Comparison of ENCODE assay signal across 8 cellular contexts in the genomic region with DNA sequence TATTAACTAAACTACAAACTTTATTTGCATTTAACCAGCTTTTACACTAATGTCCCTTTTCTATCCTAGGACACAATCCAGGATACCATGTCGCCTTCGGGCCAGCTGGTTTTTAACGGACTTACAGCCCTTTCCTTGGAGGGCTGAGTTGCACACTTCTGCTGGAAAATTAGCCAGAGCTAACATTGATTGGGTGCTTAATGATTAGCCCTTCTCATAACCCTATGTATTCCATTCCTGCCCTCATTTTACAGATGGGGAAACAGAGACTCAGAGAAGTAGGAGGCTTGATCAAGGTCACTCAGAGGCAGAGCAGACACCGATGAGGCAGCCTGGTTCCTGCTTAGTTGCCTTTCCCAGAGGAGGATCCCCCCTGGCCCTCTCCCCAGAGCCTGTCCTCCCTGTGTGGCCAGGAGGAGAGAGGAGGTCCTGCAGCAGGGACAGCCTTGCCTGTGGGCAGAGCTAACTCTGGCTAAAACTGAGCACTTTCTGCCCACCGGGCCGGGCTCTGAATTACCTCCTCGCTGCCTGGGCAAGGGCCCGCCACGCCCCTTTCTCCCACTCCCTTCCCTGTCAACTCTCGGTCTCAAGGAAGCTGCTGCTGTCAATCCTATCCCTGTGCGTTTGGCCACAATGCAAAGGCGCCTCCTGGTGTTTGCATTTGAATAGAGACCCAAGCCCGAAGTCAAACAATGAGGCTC. TPM values are rescaled to one million over a fixed set of nuclear protein-coding genes. Genes with fewer than 3 reads are reported as not detected.
A peak's percentile ranks its signal among the peaks of the same experiment; 100 is the strongest.
DNase-seq lines count a peak whose midpoint lies in the region; ATAC-seq and TF ChIP-seq lines count a peak whose summit lies in the region.

No MANE protein-coding gene starts in this region.

- H3K18ac ChIP-seq in neuronal stem cell (ENCODE audit: low read length): peak overlapping the region; percentile 11

- no peak for DNase-seq in Right ventricle myocardium inferior (ENCODE audit: missing footprints)
- no peak for DNase-seq in cardiac septum (ENCODE audit: low spot score)
- peak; percentile 24 for DNase-seq in MM.1S
- DNase-seq in fibroblast of pulmonary artery (ENCODE audit: low read depth): peak; percentile 58
- peak; percentile 85 for DNase-seq in neuronal stem cell (ENCODE audit: low spot score)
- no peak for DNase-seq in activated CD4-positive, CD25-positive, alpha-beta regulatory T cell treated with anti-CD3 and anti-CD28 coated beads, Interleukin-2, amount 50 U/mL, for 72 hours

- H3K4me1 ChIP-seq in MM.1S (ENCODE audit: low read length) (no peaks in the 10 kb centered on the region), neuronal stem cell (ENCODE audit: control insufficient read depth in 2 of 2, insufficient read depth in 1 of 2, low read depth in 1 of 2, low read length in 2 of 2) (peaks cover 11 to 21% of the 10 kb centered on the region in 2 donors)

- H3K27me3 ChIP-seq in MM.1S (replicated peaks; ENCODE audit: insufficient read depth, low read length) (no peaks in the 10 kb centered on the region), neuronal stem cell (ENCODE audit: control insufficient read depth in 3 of 3, insufficient read depth in 3 of 3, low read depth in 1 of 3, low read length in 3 of 3) (no peaks in the 10 kb centered on the region)

- no peak overlapping the region for H3K23ac ChIP-seq in neuronal stem cell (ENCODE audit: low read depth, low read length, poor library complexity)

- H3K4me2 ChIP-seq in MM.1S (ENCODE audit: low read depth, low read length): no peak overlapping the region
- peak overlapping the region; percentile 43 for H3K4me2 ChIP-seq in neuronal stem cell (ENCODE audit: insufficient read depth, low read length, poor library complexity, severe bottlenecking)

- no CpG with 5 or more reads among the region's 13 CpGs for WGBS in neuronal stem cell (ENCODE audit: extremely low coverage in 2 of 2, insufficient read length in 2 of 2, insufficient replicate concordance in 1 of 2), 2 donors

- no peak overlapping the region for H3K4ac ChIP-seq in neuronal stem cell (ENCODE audit: low read length)

- H4K20me1 ChIP-seq in MM.1S (ENCODE audit: insufficient read depth, low read length): no peaks in the 10 kb centered on the region

- H2AK5ac ChIP-seq in neuronal stem cell (ENCODE audit: low read depth, low read length): no peak overlapping the region

- TF ChIP-seq CTCF in MM.1S (IDR thresholded peaks at IDR 0.05; ENCODE audit: low read length) (peak; percentile 55), VCaP (conservative IDR thresholded peaks at IDR 0.05) (peak; percentile 85), fibroblast of pulmonary artery (IDR thresholded peaks at IDR 0.05; ENCODE audit: low read length, missing control alignments) (peak; percentile 79)

- H2BK12ac ChIP-seq in neuronal stem cell (ENCODE audit: low read length): no peak overlapping the region

- peak; percentile 63 for ATAC-seq in Right ventricle myocardium inferior
- no peak for ATAC-seq in HG03457 (IDR thresholded peaks at IDR 0.05; ENCODE audit: unreplicated experiment)

- H3K9ac ChIP-seq in MM.1S (ENCODE audit: low read length) (no peak overlapping the region), neuronal stem cell (ENCODE audit: low read depth, low read length, poor library complexity) (no peak overlapping the region)

- H3K36me3 ChIP-seq in MM.1S (replicated peaks; ENCODE audit: insufficient read depth, low read length) (no peaks in the 10 kb centered on the region), neuronal stem cell (replicated peaks in 1 of 2; ENCODE audit: control insufficient read depth in 2 of 2, insufficient read depth in 2 of 2, low read length in 2 of 2) (no peaks in the 10 kb centered on the region)

- no peaks in the 10 kb centered on the region for H3F3A ChIP-seq in MM.1S (ENCODE audit: insufficient read depth, low read length)

- H3K79me1 ChIP-seq in neuronal stem cell (ENCODE audit: low read depth, low read length): no peaks in the 10 kb centered on the region

- H2BK5ac ChIP-seq in neuronal stem cell (ENCODE audit: low read length): no peak overlapping the region

- H3K27ac ChIP-seq in MM.1S (ENCODE audit: low read length) (no peak overlapping the region), VCaP (no peak overlapping the region), neuronal stem cell (replicated peaks; ENCODE audit: low read length) (no peak overlapping the region)

- H3K4me3 ChIP-seq in MM.1S (ENCODE audit: low read length): no peak overlapping the region
- no peak overlapping the region for H3K4me3 ChIP-seq in fibroblast of pulmonary artery (replicated peaks; ENCODE audit: low read depth, low read length)
- H3K4me3 ChIP-seq in neuronal stem cell (ENCODE audit: low read length in 2 of 2): peak overlapping the region in 1 of 2 donors; percentile 24

- H2BK15ac ChIP-seq in neuronal stem cell (ENCODE audit: low read length): no peak overlapping the region

- no peak overlapping the region for H4K8ac ChIP-seq in neuronal stem cell (ENCODE audit: low read depth, low read length)

- H3K14ac ChIP-seq in neuronal stem cell (ENCODE audit: low read length): no peak overlapping the region

- no peaks in the 10 kb centered on the region for H3K9me2 ChIP-seq in MM.1S (replicated peaks; ENCODE audit: insufficient read depth, low read length)

- no peaks in the 10 kb centered on the region for H3K79me2 ChIP-seq in MM.1S (ENCODE audit: low read length)

- H4K91ac ChIP-seq in neuronal stem cell (ENCODE audit: low read depth, low read length, poor library complexity): no peak overlapping the region

- H3K9me3 ChIP-seq in MM.1S (replicated peaks; ENCODE audit: insufficient read depth, low read length) (no peaks in the 10 kb centered on the region), neuronal stem cell (replicated peaks in 1 of 2; ENCODE audit: control insufficient read depth in 2 of 2, insufficient read depth in 1 of 2, low read depth in 1 of 2, low read length in 2 of 2) (no peaks in the 10 kb centered on the region)

- no peak overlapping the region for H2BK120ac ChIP-seq in neuronal stem cell (ENCODE audit: low read depth, low read length)

- intact Hi-C loops in Right ventricle myocardium inferior (cut with DNase I) (loop anchor here (2.0 to 10.0 kb wide), 3 partner anchors 386 to 628 kb away; no protein-coding TSS in a partner anchor), cardiac septum (cut with DNase I) (loop anchor here (5.0 kb wide), 1 partner anchor 473 kb away; no protein-coding TSS in a partner anchor)

- no peak overlapping the region; the same call in 1 of the 2 replicates for H2AFZ ChIP-seq in MM.1S (ENCODE audit: low read length)
- peak overlapping the region; percentile 90 for H2AFZ ChIP-seq in neuronal stem cell (ENCODE audit: low read length)

RNA-seq across cellular contexts. Expression of a gene that starts 59.6 kb away (rescaled TPM):
- total RNA-seq in Right ventricle myocardium inferior (not detected), cardiac septum (0.46 TPM)
- 254 TPM for polyA plus RNA-seq in neuronal stem cell (2013, experiment 1 of 2)
- 259 TPM for polyA plus RNA-seq in neuronal stem cell (2013, experiment 2 of 2)

Comparison
In these comparisons a context has a peak if more than half of its experiments do, and no peak if none do; other contexts are left out.
1. DNase-seq: peak in MM.1S (single experiment), fibroblast of pulmonary artery (single experiment) and neuronal stem cell (single experiment); none in Right ventricle myocardium inferior (single experiment), cardiac septum (single experiment) and activated CD4-positive, CD25-positive, alpha-beta regulatory T cell treated with anti-CD3 and anti-CD28 coated beads, Interleukin-2, amount 50 U/mL, for 72 hours (single experiment).
2. Peak in every context shown above with its lines, with median percentiles within 50 percentile points of each other: CTCF ChIP-seq.